Comparison of ENCODE assay signal across 19 cellular contexts in the genomic region with DNA sequence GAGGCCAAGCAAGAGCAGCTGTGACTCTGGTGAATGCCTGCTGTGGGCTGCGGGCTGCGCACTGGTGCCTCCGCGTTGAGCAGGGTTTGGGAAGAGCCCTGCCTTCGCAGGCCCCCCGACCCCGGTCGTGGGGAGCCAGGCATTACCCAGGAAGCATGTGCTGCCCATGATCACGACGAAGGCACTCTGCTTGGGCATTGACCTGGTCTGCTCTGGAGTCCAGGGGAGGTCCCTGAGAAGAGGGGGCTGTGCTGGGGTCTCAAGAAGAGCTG. TPM values are rescaled to one million over a fixed set of nuclear protein-coding genes. Genes with fewer than 3 reads are reported as not detected.
DNase-seq lines count a peak whose midpoint lies in the region; ATAC-seq and TF ChIP-seq lines count a peak whose summit lies in the region.
"Had no signal": no experiment of that assay in that cellular context is flagged by ENCODE, and none has a peak within 500 bp of the region (broad histone marks: within the 10 kb centered on the region; RNA-seq: fewer than 3 reads in every experiment).

No MANE protein-coding gene starts in this region.

- peaks cover 46% of the 10 kb centered on the region for H3K36me3 Mint-ChIP-seq in activated T-cell treated with anti-CD3 and anti-CD28 coated beads, Interleukin-2, amount 50 U/mL, for 24 hours (ENCODE audit: low read depth)
- no peaks in the 10 kb centered on the region; the same call in 2 of the 3 replicates for H3K36me3 Mint-ChIP-seq in GM23338 (ENCODE audit: low read depth)
- H3K36me3 Mint-ChIP-seq in brain: no peaks in the 10 kb centered on the region

- no peak overlapping the region for H3K4me3 ChIP-seq in GM23338
- H3K4me3 ChIP-seq in osteoblast (ENCODE audit: insufficient read depth, low read length): no peak overlapping the region
- H3K4me3 ChIP-seq: MG63, Peyer's patch, upper lobe of right lung had no signal

- H3K27ac ChIP-seq in GM23338 (ENCODE audit: low read depth) (no peak overlapping the region; the same call in 1 of the 2 replicates), osteoblast (ENCODE audit: low read depth, low read length) (no peak overlapping the region)

- peak overlapping the region; percentile 65; the same call in 1 of the 2 replicates for H3K4me2 ChIP-seq in GM23338
- H3K4me2 ChIP-seq in osteoblast (ENCODE audit: insufficient read depth, low read length): no peak overlapping the region

- no peak for TF ChIP-seq CTCF in GM23338 (conservative IDR thresholded peaks at IDR 0.05; ENCODE audit: low read depth in 2 of 2)
- no peak for TF ChIP-seq CTCF in brain (conservative IDR thresholded peaks at IDR 0.05)
- no peak for TF ChIP-seq CTCF in osteoblast (IDR thresholded peaks at IDR 0.05; ENCODE audit: extremely low read depth, low read depth, low read length)

- H3K27ac Mint-ChIP-seq in activated T-cell treated with anti-CD3 and anti-CD28 coated beads, Interleukin-2, amount 50 U/mL, for 24 hours: peak overlapping the region; percentile 84
- H3K27ac Mint-ChIP-seq in GM23338: no peak overlapping the region; the same call in 1 of the 2 replicates
- H3K27ac Mint-ChIP-seq in brain: peak overlapping the region in 4 of 5 experiments; percentile 12 to 86 (median 57)
- H3K27ac Mint-ChIP-seq: memory B cell had no signal

- no peak for DNase-seq in activated T-cell treated with anti-CD3 and anti-CD28 coated beads, Interleukin-2, amount 50 U/mL, for 24 hours
- no peak for DNase-seq in activated T-cell treated with anti-CD3 and anti-CD28 coated beads, Interleukin-2, amount 50 U/mL, for 1 hour
- DNase-seq in GM23338 (ENCODE audit: low spot score): no peak
- peak; percentile 47 for DNase-seq in osteoblast (ENCODE audit: insufficient read length, low spot score, missing footprints)
- DNase-seq in NCI-H82 treated with DMSO at 0.1 percent for 48 hours (lab: John Stamatoyannopoulos, UW; ENCODE audit: unreplicated experiment): no peak
- no peak for DNase-seq in NCI-H2081 (lab: John Stamatoyannopoulos, UW)
- DNase-seq: activated CD8-positive, alpha-beta memory T cell treated with anti-CD3 and anti-CD28 coated beads, Interleukin-2, amount 50 U/mL, for 48 hours; COR-L47; MG63; NCI-H2029 treated with DMSO at 0.1 percent for 48 hours; NCI-H748 treated with DMSO at 0.1 percent for 48 hours; nucleus accumbens; Peyer's patch; stimulated activated CD4-positive, alpha-beta T cell treated with anti-CD3 and anti-CD28 coated beads, Interleukin-4, amount 100 ng/mL, for 24 hours; SW 1271; upper lobe of right lung had no signal

- peaks cover 3% of the 10 kb centered on the region; the same call in 1 of the 2 replicates for H3F3A ChIP-seq in GM23338 (replicated peaks; ENCODE audit: low read depth)

- no peak overlapping the region for H3K4me3 Mint-ChIP-seq in activated T-cell treated with anti-CD3 and anti-CD28 coated beads, Interleukin-2, amount 50 U/mL, for 24 hours
- H3K4me3 Mint-ChIP-seq in GM23338 (no peak overlapping the region), brain (no peak overlapping the region)
- H3K4me3 Mint-ChIP-seq: memory B cell had no signal

- no peaks in the 10 kb centered on the region for H3K36me3 ChIP-seq in GM23338 (ENCODE audit: insufficient read depth)
- H3K36me3 ChIP-seq in osteoblast (ENCODE audit: insufficient read depth, low read length): peaks cover 5% of the 10 kb centered on the region
- H3K36me3 ChIP-seq: MG63, Peyer's patch had no signal

- H3K79me2 ChIP-seq in GM23338 (replicated peaks; ENCODE audit: insufficient read depth): peaks cover 100% of the 10 kb centered on the region
- peaks cover 86% of the 10 kb centered on the region for H3K79me2 ChIP-seq in osteoblast (ENCODE audit: insufficient read depth, low read length)

- H3K9me3 ChIP-seq in osteoblast (ENCODE audit: low read depth, low read length): no peaks in the 10 kb centered on the region
- H3K9me3 ChIP-seq: MG63, Peyer's patch, upper lobe of right lung had no signal

- H3K4me1 Mint-ChIP-seq in activated T-cell treated with anti-CD3 and anti-CD28 coated beads, Interleukin-2, amount 50 U/mL, for 24 hours (ENCODE audit: low read depth): peaks cover 95% of the 10 kb centered on the region
- H3K4me1 Mint-ChIP-seq in GM23338: peaks cover 80% of the 10 kb centered on the region
- H3K4me1 Mint-ChIP-seq in brain: peaks cover 96% of the 10 kb centered on the region

- H3K27me3 Mint-ChIP-seq in activated T-cell treated with anti-CD3 and anti-CD28 coated beads, Interleukin-2, amount 50 U/mL, for 24 hours: no peaks in the 10 kb centered on the region
- peaks cover 21% of the 10 kb centered on the region for H3K27me3 Mint-ChIP-seq in GM23338 (ENCODE audit: insufficient read depth, low read depth, poor library complexity)
- no peaks in the 10 kb centered on the region for H3K27me3 Mint-ChIP-seq in brain
- H3K27me3 Mint-ChIP-seq: memory B cell had no signal

- H3K9me3 Mint-ChIP-seq in activated T-cell treated with anti-CD3 and anti-CD28 coated beads, Interleukin-2, amount 50 U/mL, for 24 hours: no peaks in the 10 kb centered on the region
- no peaks in the 10 kb centered on the region for H3K9me3 Mint-ChIP-seq in GM23338
- H3K9me3 Mint-ChIP-seq in brain: no peaks in the 10 kb centered on the region
- H3K9me3 Mint-ChIP-seq: memory B cell had no signal

- H4K20me1 ChIP-seq in GM23338 (replicated peaks; ENCODE audit: insufficient read depth) (peaks cover 73% of the 10 kb centered on the region), osteoblast (ENCODE audit: insufficient read depth, low read length) (peaks cover 83% of the 10 kb centered on the region)

- H3K27me3 ChIP-seq in GM23338 (ENCODE audit: insufficient read depth) (no peaks in the 10 kb centered on the region), osteoblast (ENCODE audit: insufficient read depth, low read length) (no peaks in the 10 kb centered on the region)
- H3K27me3 ChIP-seq: MG63, Peyer's patch, upper lobe of right lung had no signal

- H2AFZ ChIP-seq in GM23338 (no peak overlapping the region), osteoblast (ENCODE audit: low read length) (no peak overlapping the region)

- H3K4me1 ChIP-seq in GM23338 (ENCODE audit: insufficient read depth): peaks cover 65% of the 10 kb centered on the region
- H3K4me1 ChIP-seq in osteoblast (ENCODE audit: insufficient read depth, low read length): peaks cover 33% of the 10 kb centered on the region

- ATAC-seq in GM23338 (no peak), GM19455 (IDR thresholded peaks at IDR 0.05; ENCODE audit: unreplicated experiment) (no peak)
- ATAC-seq: upper lobe of right lung had no signal

- no peaks in the 10 kb centered on the region for H3K9me2 ChIP-seq in GM23338 (ENCODE audit: insufficient read depth)

TF ChIP-seq in GM23338, 12 proteins besides CTCF, POLR2A, EP300 and RAD21 (continues in another document):
- TF ChIP-seq STAT1 (IDR thresholded peaks at IDR 0.05; ENCODE audit: unreplicated experiment) (no peak), ZNF331 (CRISPR knock-in tag; IDR thresholded peaks at IDR 0.05; ENCODE audit: low read depth) (no peak), EZH2phosphoT487 (IDR thresholded peaks at IDR 0.05; ENCODE audit: unreplicated experiment) (no peak), NANOG (IDR thresholded peaks at IDR 0.05; ENCODE audit: borderline replicate concordance) (no peak), POLR2AphosphoS5 (IDR thresholded peaks at IDR 0.05; ENCODE audit: low read depth) (no peak)
- TF ChIP-seq, protein P1, sequence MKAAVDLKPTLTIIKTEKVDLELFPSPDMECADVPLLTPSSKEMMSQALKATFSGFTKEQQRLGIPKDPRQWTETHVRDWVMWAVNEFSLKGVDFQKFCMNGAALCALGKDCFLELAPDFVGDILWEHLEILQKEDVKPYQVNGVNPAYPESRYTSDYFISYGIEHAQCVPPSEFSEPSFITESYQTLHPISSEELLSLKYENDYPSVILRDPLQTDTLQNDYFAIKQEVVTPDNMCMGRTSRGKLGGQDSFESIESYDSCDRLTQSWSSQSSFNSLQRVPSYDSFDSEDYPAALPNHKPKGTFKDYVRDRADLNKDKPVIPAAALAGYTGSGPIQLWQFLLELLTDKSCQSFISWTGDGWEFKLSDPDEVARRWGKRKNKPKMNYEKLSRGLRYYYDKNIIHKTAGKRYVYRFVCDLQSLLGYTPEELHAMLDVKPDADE (IDR thresholded peaks at IDR 0.05): no peak

RNA-seq across cellular contexts. Expression of a gene that starts 19.2 kb away (rescaled TPM):
- total RNA-seq in GM23338 (2014; rRNA removed; shearing (Covaris generic)): 98.3 and 105 TPM in 2 replicates
- polyA plus RNA-seq in GM23338 (2016; fragmentation: Nextera tagmentation; extraction: Ambion mirVana) (40.2 and 41.2 TPM in 2 replicates), brain (ENCODE audit: insufficient read depth, low read depth, low replicate concordance) (183 TPM)
- 40.5 and 42.1 TPM in 2 replicates for total RNA-seq in osteoblast

RNA-seq across cellular contexts. Expression of a gene that starts 44.7 kb away (rescaled TPM):
- total RNA-seq in GM23338 (2014; rRNA removed; shearing (Covaris generic)): 0.74 and 3.2 TPM in 2 replicates
- polyA plus RNA-seq in GM23338 (2016; fragmentation: Nextera tagmentation; extraction: Ambion mirVana) (1.5 and 2.5 TPM in 2 replicates), brain (ENCODE audit: insufficient read depth, low read depth, low replicate concordance) (43.6 TPM)
- total RNA-seq in osteoblast: 10.6 and 18.1 TPM in 2 replicates

RNA-seq across cellular contexts. Expression of a gene that starts 54.1 kb away (rescaled TPM):
- total RNA-seq in GM23338 (2014; rRNA removed; shearing (Covaris generic)): 3.2 and 3.7 TPM in 2 replicates
- 0.79 and 0.89 TPM in 2 replicates for polyA plus RNA-seq in GM23338 (2016; fragmentation: Nextera tagmentation; extraction: Ambion mirVana)
- polyA plus RNA-seq in brain (ENCODE audit: insufficient read depth, low read depth, low replicate concordance): 4.6 TPM
- total RNA-seq in osteoblast: 12.3 and 12.7 TPM in 2 replicates

RNA-seq across cellular contexts. Expression of a gene that starts 55.2 kb away (rescaled TPM):
- 171 and 187 TPM in 2 replicates for total RNA-seq in GM23338 (2014; rRNA removed; shearing (Covaris generic))
- 523 and 558 TPM in 2 replicates for polyA plus RNA-seq in GM23338 (2016; fragmentation: Nextera tagmentation; extraction: Ambion mirVana)
- polyA plus RNA-seq in brain (ENCODE audit: insufficient read depth, low read depth, low replicate concordance): 691 TPM
- 235 and 265 TPM in 2 replicates for total RNA-seq in osteoblast
